ENCODE assay signal across 1 cellular context in the genomic region with DNA sequence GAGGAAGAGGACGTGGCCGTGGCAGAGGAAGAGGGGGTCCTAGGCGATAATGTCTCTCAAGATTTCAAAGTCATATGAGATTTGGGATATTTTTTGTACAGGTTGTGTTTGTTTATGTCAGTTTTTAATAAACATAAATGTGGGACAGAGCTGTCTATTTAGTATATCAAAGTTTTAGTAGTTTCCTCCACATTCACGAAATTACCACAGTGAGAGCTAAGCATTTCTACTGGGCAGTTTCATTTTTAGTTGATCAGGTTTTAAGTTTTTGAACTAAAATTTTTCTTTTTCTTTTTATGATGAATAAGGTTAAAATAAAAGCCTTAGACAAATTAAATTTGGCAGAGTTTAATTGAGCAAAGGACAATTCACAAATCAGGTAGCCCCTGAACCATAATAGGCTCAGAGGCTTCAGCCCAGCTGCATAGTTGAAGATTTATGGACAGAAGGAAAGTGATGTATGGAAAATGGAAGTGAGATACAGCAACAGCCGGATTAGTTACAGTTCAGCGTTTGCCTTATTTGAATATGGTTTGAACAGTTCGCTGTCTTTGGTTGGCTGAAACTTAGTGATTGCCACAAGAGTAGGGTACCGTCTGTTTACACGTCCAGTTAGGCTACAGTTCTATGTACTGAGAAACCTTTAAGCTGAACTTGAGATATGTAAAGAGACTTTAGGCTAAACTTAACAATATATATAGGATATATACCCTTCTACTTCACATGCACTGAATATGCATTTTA.
TF ChIP-seq lines count a peak whose summit lies in the region.

No MANE protein-coding gene starts in this region.

TF ChIP-seq in SK-N-SH, 30 proteins besides CTCF, POLR2A, EP300 and RAD21 (continued from another document):
- TF ChIP-seq, protein P1, sequence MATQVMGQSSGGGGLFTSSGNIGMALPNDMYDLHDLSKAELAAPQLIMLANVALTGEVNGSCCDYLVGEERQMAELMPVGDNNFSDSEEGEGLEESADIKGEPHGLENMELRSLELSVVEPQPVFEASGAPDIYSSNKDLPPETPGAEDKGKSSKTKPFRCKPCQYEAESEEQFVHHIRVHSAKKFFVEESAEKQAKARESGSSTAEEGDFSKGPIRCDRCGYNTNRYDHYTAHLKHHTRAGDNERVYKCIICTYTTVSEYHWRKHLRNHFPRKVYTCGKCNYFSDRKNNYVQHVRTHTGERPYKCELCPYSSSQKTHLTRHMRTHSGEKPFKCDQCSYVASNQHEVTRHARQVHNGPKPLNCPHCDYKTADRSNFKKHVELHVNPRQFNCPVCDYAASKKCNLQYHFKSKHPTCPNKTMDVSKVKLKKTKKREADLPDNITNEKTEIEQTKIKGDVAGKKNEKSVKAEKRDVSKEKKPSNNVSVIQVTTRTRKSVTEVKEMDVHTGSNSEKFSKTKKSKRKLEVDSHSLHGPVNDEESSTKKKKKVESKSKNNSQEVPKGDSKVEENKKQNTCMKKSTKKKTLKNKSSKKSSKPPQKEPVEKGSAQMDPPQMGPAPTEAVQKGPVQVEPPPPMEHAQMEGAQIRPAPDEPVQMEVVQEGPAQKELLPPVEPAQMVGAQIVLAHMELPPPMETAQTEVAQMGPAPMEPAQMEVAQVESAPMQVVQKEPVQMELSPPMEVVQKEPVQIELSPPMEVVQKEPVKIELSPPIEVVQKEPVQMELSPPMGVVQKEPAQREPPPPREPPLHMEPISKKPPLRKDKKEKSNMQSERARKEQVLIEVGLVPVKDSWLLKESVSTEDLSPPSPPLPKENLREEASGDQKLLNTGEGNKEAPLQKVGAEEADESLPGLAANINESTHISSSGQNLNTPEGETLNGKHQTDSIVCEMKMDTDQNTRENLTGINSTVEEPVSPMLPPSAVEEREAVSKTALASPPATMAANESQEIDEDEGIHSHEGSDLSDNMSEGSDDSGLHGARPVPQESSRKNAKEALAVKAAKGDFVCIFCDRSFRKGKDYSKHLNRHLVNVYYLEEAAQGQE (IDR thresholded peaks at IDR 0.05; ENCODE audit: low read depth, low read length): no peak
